ENCODE assay signal across 2 cellular contexts in the genomic region with DNA sequence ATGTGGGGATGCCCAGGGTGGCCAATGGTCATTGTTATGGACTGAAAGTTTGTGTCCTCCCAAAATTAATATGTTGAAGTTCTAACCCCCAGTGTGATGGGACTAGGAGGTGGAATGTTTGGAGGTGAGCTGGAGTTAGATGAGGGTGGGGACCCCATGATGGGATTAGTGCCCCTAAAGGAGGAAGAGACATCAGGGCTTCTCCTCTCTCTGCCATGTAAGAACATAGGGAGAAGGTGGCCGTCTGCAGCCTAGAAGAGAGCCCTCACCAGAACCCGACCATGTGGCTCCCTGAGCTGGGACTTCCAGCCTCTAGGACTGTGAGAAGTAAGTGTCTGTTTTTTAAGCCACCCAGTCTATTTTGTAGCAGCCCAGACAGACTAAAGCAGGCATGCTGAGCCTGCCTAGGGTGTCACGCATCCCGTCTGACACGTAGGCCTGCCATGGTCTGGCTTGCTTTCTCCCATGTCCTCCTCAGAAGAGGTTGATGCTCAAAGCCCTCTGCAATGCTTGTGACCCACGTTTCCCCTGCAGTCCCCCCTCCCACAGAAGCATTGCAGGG.
TF ChIP-seq lines count a peak whose summit lies in the region.

No MANE protein-coding gene starts in this region.

TF ChIP-seq in HCT116, 20 proteins besides CTCF, POLR2A, EP300 and RAD21:
- TF ChIP-seq, protein P1, sequence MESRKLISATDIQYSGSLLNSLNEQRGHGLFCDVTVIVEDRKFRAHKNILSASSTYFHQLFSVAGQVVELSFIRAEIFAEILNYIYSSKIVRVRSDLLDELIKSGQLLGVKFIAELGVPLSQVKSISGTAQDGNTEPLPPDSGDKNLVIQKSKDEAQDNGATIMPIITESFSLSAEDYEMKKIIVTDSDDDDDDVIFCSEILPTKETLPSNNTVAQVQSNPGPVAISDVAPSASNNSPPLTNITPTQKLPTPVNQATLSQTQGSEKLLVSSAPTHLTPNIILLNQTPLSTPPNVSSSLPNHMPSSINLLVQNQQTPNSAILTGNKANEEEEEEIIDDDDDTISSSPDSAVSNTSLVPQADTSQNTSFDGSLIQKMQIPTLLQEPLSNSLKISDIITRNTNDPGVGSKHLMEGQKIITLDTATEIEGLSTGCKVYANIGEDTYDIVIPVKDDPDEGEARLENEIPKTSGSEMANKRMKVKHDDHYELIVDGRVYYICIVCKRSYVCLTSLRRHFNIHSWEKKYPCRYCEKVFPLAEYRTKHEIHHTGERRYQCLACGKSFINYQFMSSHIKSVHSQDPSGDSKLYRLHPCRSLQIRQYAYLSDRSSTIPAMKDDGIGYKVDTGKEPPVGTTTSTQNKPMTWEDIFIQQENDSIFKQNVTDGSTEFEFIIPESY (IDR thresholded peaks at IDR 0.05; ENCODE audit: extremely low read depth, insufficient replicate concordance, low read length) = no peak
- TF ChIP-seq EZH2phosphoT487 (IDR thresholded peaks at IDR 0.05; ENCODE audit: borderline replicate concordance) (no peak), CEBPB (IDR thresholded peaks at IDR 0.05; ENCODE audit: low read depth) (no peak), ZNF274 (IDR thresholded peaks at IDR 0.05; ENCODE audit: low read depth, low read length) (no peak), CBX3 (IDR thresholded peaks at IDR 0.05; ENCODE audit: low read depth) (no peak), ELF1 (IDR thresholded peaks at IDR 0.05; ENCODE audit: borderline replicate concordance, low read depth) (no peak), SIN3A (IDR thresholded peaks at IDR 0.05; ENCODE audit: low read depth) (no peak), SRF (IDR thresholded peaks at IDR 0.05; ENCODE audit: low read depth) (no peak), POLR2AphosphoS5 (IDR thresholded peaks at IDR 0.05; ENCODE audit: low read depth, low read length) (no peak)
- TF ChIP-seq, protein P2, sequence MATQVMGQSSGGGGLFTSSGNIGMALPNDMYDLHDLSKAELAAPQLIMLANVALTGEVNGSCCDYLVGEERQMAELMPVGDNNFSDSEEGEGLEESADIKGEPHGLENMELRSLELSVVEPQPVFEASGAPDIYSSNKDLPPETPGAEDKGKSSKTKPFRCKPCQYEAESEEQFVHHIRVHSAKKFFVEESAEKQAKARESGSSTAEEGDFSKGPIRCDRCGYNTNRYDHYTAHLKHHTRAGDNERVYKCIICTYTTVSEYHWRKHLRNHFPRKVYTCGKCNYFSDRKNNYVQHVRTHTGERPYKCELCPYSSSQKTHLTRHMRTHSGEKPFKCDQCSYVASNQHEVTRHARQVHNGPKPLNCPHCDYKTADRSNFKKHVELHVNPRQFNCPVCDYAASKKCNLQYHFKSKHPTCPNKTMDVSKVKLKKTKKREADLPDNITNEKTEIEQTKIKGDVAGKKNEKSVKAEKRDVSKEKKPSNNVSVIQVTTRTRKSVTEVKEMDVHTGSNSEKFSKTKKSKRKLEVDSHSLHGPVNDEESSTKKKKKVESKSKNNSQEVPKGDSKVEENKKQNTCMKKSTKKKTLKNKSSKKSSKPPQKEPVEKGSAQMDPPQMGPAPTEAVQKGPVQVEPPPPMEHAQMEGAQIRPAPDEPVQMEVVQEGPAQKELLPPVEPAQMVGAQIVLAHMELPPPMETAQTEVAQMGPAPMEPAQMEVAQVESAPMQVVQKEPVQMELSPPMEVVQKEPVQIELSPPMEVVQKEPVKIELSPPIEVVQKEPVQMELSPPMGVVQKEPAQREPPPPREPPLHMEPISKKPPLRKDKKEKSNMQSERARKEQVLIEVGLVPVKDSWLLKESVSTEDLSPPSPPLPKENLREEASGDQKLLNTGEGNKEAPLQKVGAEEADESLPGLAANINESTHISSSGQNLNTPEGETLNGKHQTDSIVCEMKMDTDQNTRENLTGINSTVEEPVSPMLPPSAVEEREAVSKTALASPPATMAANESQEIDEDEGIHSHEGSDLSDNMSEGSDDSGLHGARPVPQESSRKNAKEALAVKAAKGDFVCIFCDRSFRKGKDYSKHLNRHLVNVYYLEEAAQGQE (IDR thresholded peaks at IDR 0.05; ENCODE audit: low read depth) = no peak

TF ChIP-seq in K562, 482 proteins besides CTCF, POLR2A, EP300 and RAD21:
- peak; percentile 35 for TF ChIP-seq TBP (optimal IDR thresholded peaks at IDR 0.05; ENCODE audit: low read depth, low read length)
- TF ChIP-seq EP400 (IDR thresholded peaks at IDR 0.05) = no peak
